1 cellular context compared by ENCODE assay signal in genomic region chr11:13883042-13883441, GRCh38.
TF ChIP-seq lines count a peak whose summit lies in the region.

No MANE protein-coding gene starts in this region.

TF ChIP-seq in GM23338, 12 proteins besides CTCF, POLR2A, EP300 and RAD21 (continued from another document):
- TF ChIP-seq POLR2AphosphoS5 (IDR thresholded peaks at IDR 0.05; ENCODE audit: low read depth) = no peak
- no peak for TF ChIP-seq JUNB (IDR thresholded peaks at IDR 0.05; ENCODE audit: unreplicated experiment)
- TF ChIP-seq EZH2 (IDR thresholded peaks at IDR 0.05; ENCODE audit: low read depth, unreplicated experiment) = no peak
